Comparison of ENCODE assay signal across 8 cellular contexts in genomic region chr7:30800785-30801252, GRCh38. TPM values are rescaled to one million over a fixed set of nuclear protein-coding genes. Genes with fewer than 3 reads are reported as not detected.
DNase-seq lines count a peak whose midpoint lies in the region; ATAC-seq and TF ChIP-seq lines count a peak whose summit lies in the region.

No MANE protein-coding gene starts in this region.

- H3K27me3 Mint-ChIP-seq in activated T-helper 1 cell treated with anti-CD3 and anti-CD28 coated beads, Interleukin-12 subunit alpha, Interleukin-12 subunit beta, Interleukin-2, Interleukin-4 antibody, amounts not matched to agents 30 ng/mL and 10 ng/mL and 1 ng/mL, durations not matched to agents 14 hours and 24 hours and 36 hours (ENCODE audit: insufficient read depth), result peaks cover 1% of the 10 kb centered on the region

- WGBS in prostate gland, result 48% methylated on average over 6 of the region's 6 CpGs

- no peak overlapping the region for H3K4me3 Mint-ChIP-seq in activated T-helper 1 cell treated with anti-CD3 and anti-CD28 coated beads, Interleukin-12 subunit alpha, Interleukin-12 subunit beta, Interleukin-2, Interleukin-4 antibody, amounts not matched to agents 30 ng/mL and 10 ng/mL and 1 ng/mL, durations not matched to agents 14 hours and 24 hours and 36 hours

- CTCF ChIA-PET in BJ (lab: Yijun Ruan, JAX), result interaction anchor here (0.7 to 2.6 kb wide), 21 partner anchors 10 to 334 kb away, joined by 3 to 25 read pairs (median 5); partner anchors contain the start of gene INMT

- no peaks in the 10 kb centered on the region for H3K36me3 Mint-ChIP-seq in activated T-helper 1 cell treated with anti-CD3 and anti-CD28 coated beads, Interleukin-12 subunit alpha, Interleukin-12 subunit beta, Interleukin-2, Interleukin-4 antibody, amounts not matched to agents 30 ng/mL and 10 ng/mL and 1 ng/mL, durations not matched to agents 14 hours and 24 hours and 36 hours (ENCODE audit: low read depth)

- H3K36me3 ChIP-seq in BJ (ENCODE audit: control insufficient read depth, insufficient read depth, low read length), result no peaks in the 10 kb centered on the region
- H3K36me3 ChIP-seq in cardiac muscle cell, result no peaks in the 10 kb centered on the region
- no peaks in the 10 kb centered on the region for H3K36me3 ChIP-seq in prostate gland

- H3K27ac Mint-ChIP-seq in activated T-helper 1 cell treated with anti-CD3 and anti-CD28 coated beads, Interleukin-12 subunit alpha, Interleukin-12 subunit beta, Interleukin-2, Interleukin-4 antibody, amounts not matched to agents 30 ng/mL and 10 ng/mL and 1 ng/mL, durations not matched to agents 14 hours and 24 hours and 36 hours, result no peak overlapping the region

- POLR2A ChIA-PET in BJ (lab: Charles Lee), result no interaction called here

- ATAC-seq in GM18499 (IDR thresholded peaks at IDR 0.05; ENCODE audit: insufficient read depth, unreplicated experiment) (peak; percentile 25), HG03354 (IDR thresholded peaks at IDR 0.05; ENCODE audit: poor library complexity, severe bottlenecking, unreplicated experiment) (peak; percentile 45), HG03457 (IDR thresholded peaks at IDR 0.05; ENCODE audit: unreplicated experiment) (no peak)

- no peak overlapping the region for H3K4me3 ChIP-seq in BJ (ENCODE audit: low read depth, low read length)
- H3K4me3 ChIP-seq in cardiac muscle cell, result no peak overlapping the region
- no peak overlapping the region for H3K4me3 ChIP-seq in prostate gland

- H3K4me1 Mint-ChIP-seq in activated T-helper 1 cell treated with anti-CD3 and anti-CD28 coated beads, Interleukin-12 subunit alpha, Interleukin-12 subunit beta, Interleukin-2, Interleukin-4 antibody, amounts not matched to agents 30 ng/mL and 10 ng/mL and 1 ng/mL, durations not matched to agents 14 hours and 24 hours and 36 hours (ENCODE audit: low read depth), result peaks cover 20% of the 10 kb centered on the region

- peaks cover 14% of the 10 kb centered on the region for H3K4me1 ChIP-seq in cardiac muscle cell (ENCODE audit: low read depth)
- H3K4me1 ChIP-seq in prostate gland (replicated peaks), result no peaks in the 10 kb centered on the region

- H3K27ac ChIP-seq in cardiac muscle cell (no peak overlapping the region), prostate gland (no peak overlapping the region)

- intact Hi-C loops in activated T-helper 1 cell treated with anti-CD3 and anti-CD28 coated beads, Interleukin-12 subunit alpha, Interleukin-12 subunit beta, Interleukin-2, Interleukin-4 antibody, amounts not matched to agents 30 ng/mL and 10 ng/mL and 1 ng/mL, durations not matched to agents 14 hours and 24 hours and 36 hours (cut with micrococcal nuclease), result loop anchor here (1.0 to 10.0 kb wide), 5 partner anchors 114 to 321 kb away; partner anchors contain the start of gene AQP1
- intact Hi-C loops in prostate gland (cut with DNase I), result loop anchor here (5.0 kb wide), 2 partner anchors 106 to 176 kb away; no protein-coding TSS in a partner anchor

- no peak for DNase-seq in BJ (ENCODE audit: low read depth)
- peak; percentile 68 for DNase-seq in NCI-H69 (lab: John Stamatoyannopoulos, UW)
- DNase-seq in activated T-helper 1 cell treated with anti-CD3 and anti-CD28 coated beads, Interleukin-12 subunit alpha, Interleukin-12 subunit beta, Interleukin-2, Interleukin-4 antibody, amounts not matched to agents 30 ng/mL and 10 ng/mL and 1 ng/mL, durations not matched to agents 14 hours and 24 hours and 36 hours (ENCODE audit: low spot score), result peak; percentile 14
- peak; percentile 77 to 88 for DNase-seq in cardiac muscle cell (ENCODE audit: low read depth in 1 of 2, low spot score in 1 of 2)
- DNase-seq in prostate gland (ENCODE audit: low spot score), result peak; percentile 65

- no peaks in the 10 kb centered on the region for H3K9me3 Mint-ChIP-seq in activated T-helper 1 cell treated with anti-CD3 and anti-CD28 coated beads, Interleukin-12 subunit alpha, Interleukin-12 subunit beta, Interleukin-2, Interleukin-4 antibody, amounts not matched to agents 30 ng/mL and 10 ng/mL and 1 ng/mL, durations not matched to agents 14 hours and 24 hours and 36 hours

- H3K27me3 ChIP-seq in BJ (ENCODE audit: control insufficient read depth, insufficient read depth, low read length), result peaks cover 1% of the 10 kb centered on the region; the same call in 1 of the 2 replicates
- H3K27me3 ChIP-seq in cardiac muscle cell, result no peaks in the 10 kb centered on the region
- H3K27me3 ChIP-seq in prostate gland (replicated peaks; ENCODE audit: insufficient read depth), result no peaks in the 10 kb centered on the region

- H3K9me3 ChIP-seq in cardiac muscle cell (ENCODE audit: low read depth), result no peaks in the 10 kb centered on the region
- H3K9me3 ChIP-seq in prostate gland, result no peaks in the 10 kb centered on the region

- peak; percentile 69 for TF ChIP-seq CTCF in BJ (IDR thresholded peaks at IDR 0.05; ENCODE audit: insufficient read depth, low read depth, low read length)
- peak; percentile 70 for TF ChIP-seq CTCF in cardiac muscle cell (IDR thresholded peaks at IDR 0.05; ENCODE audit: low read depth, low read length)
- TF ChIP-seq CTCF in prostate gland (IDR thresholded peaks at IDR 0.05), result peak; percentile 28 to 79 (median 60)

- no peak for TF ChIP-seq POLR2A in prostate gland (IDR thresholded peaks at IDR 0.05)

RNA-seq across cellular contexts. Expression of gene MINDY4, which starts 29.6 kb away (rescaled TPM):
- polyA plus RNA-seq in BJ (2011; rRNA removed) (1.9 and 2.3 TPM in 2 replicates), cardiac muscle cell (2.7 and 4.1 TPM in 2 replicates)
- 3.6 TPM in 2 replicates for polyA minus RNA-seq in BJ (2011; rRNA and poly(A)+ RNA removed)
- 0.96 and 2.2 TPM in 2 replicates for total RNA-seq in activated T-helper 1 cell treated with anti-CD3 and anti-CD28 coated beads, Interleukin-12 subunit alpha, Interleukin-12 subunit beta, Interleukin-2, Interleukin-4 antibody, amounts not matched to agents 30 ng/mL and 10 ng/mL and 1 ng/mL, durations not matched to agents 14 hours and 24 hours and 36 hours
- total RNA-seq in cardiac muscle cell (5.7 and 7.5 TPM in 2 replicates), prostate gland (10 to 100 TPM in 1 of 2 donors, 1 to 10 TPM in 1; 8.1 to 31.9 TPM)

RNA-seq across cellular contexts. Expression of gene INMT, which starts 48.9 kb away (rescaled TPM):
- polyA plus RNA-seq in BJ (2011; rRNA removed) (1.3 TPM in 2 replicates), cardiac muscle cell (0.98 and 2.2 TPM in 2 replicates)
- 2.7 and 3.6 TPM in 2 replicates for polyA minus RNA-seq in BJ (2011; rRNA and poly(A)+ RNA removed)
- total RNA-seq in activated T-helper 1 cell treated with anti-CD3 and anti-CD28 coated beads, Interleukin-12 subunit alpha, Interleukin-12 subunit beta, Interleukin-2, Interleukin-4 antibody, amounts not matched to agents 30 ng/mL and 10 ng/mL and 1 ng/mL, durations not matched to agents 14 hours and 24 hours and 36 hours, result 0.23 TPM in 1 of 2 replicates, not detected in the other
- total RNA-seq in cardiac muscle cell (2.6 and 4.9 TPM in 2 replicates), prostate gland (100 to 1,000 TPM in 1 of 2 donors, 10 to 100 TPM in 1; 41.4 to 132 TPM)
